ENCODE assay signal across 8 cellular contexts in the genomic region with DNA sequence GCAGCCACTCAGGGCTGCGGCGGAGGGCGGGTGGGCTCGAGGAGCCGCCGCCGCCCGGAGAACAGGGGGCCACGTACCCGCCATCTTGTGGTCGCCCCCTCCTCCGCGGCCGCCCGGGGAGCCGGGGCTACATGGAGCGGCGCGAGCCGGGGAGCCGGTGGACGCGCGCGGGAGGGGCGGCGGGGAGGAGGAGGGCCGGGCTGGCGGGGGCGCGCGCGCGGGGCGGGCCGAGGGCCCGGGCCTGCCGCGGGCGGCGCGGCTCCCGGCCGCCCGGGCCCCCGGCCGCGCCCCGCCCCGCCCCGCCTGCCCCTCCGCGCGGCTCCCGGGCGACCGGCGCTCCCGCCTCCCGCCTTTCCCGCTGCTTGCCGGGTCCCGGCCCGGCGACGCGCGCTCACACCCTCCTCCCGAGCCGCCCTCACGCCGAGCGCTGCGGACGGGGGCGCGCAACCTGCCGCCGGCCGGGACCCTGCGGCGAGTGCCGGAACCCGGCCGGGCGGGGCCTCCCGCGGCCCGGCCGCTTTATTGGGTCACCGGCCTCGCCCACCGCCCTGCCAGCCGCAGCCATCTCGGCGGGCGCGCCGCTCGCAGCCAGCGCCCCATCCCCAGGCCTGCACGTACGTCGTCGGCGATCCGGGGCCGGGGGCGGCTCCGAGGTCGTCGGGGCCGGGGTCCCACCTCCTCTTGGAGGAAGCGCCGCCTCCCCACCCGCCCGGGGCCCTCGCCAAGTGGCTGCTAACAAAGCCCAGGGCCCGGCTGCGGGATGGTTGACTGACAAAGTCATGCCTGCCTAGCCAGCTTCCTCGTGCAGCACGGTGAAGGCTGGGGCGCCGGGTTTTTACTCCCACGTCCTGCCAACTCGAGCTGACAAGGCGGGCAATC. TPM values are rescaled to one million over a fixed set of nuclear protein-coding genes. Genes with fewer than 3 reads are reported as not detected.
DNase-seq lines count a peak whose midpoint lies in the region; ATAC-seq, FAIRE-seq and TF ChIP-seq lines count a peak whose summit lies in the region.

A gene with protein sequence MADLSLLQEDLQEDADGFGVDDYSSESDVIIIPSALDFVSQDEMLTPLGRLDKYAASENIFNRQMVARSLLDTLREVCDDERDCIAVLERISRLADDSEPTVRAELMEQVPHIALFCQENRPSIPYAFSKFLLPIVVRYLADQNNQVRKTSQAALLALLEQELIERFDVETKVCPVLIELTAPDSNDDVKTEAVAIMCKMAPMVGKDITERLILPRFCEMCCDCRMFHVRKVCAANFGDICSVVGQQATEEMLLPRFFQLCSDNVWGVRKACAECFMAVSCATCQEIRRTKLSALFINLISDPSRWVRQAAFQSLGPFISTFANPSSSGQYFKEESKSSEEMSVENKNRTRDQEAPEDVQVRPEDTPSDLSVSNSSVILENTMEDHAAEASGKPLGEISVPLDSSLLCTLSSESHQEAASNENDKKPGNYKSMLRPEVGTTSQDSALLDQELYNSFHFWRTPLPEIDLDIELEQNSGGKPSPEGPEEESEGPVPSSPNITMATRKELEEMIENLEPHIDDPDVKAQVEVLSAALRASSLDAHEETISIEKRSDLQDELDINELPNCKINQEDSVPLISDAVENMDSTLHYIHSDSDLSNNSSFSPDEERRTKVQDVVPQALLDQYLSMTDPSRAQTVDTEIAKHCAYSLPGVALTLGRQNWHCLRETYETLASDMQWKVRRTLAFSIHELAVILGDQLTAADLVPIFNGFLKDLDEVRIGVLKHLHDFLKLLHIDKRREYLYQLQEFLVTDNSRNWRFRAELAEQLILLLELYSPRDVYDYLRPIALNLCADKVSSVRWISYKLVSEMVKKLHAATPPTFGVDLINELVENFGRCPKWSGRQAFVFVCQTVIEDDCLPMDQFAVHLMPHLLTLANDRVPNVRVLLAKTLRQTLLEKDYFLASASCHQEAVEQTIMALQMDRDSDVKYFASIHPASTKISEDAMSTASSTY (minus strand): TSS at position 159 of the 879 bp plus-strand sequence. CDS start 75 bp downstream, at position 84.

- POLR2A ChIA-PET in endothelial cell of umbilical vein (lab: Charles Lee) = interaction anchor here (1.3 kb wide), 1 partner anchor 128 kb away, joined by 3 read pairs; no protein-coding TSS in a partner anchor

- H3K27me3 ChIP-seq in endothelial cell of umbilical vein (ENCODE audit: control insufficient read depth in 2 of 2, insufficient read depth in 2 of 2, low read length in 2 of 2) = no peaks in the 10 kb centered on the region

- H3K9me3 Mint-ChIP-seq in mesothelial cell of epicardium = no peaks in the 10 kb centered on the region

- H3K79me2 ChIP-seq in endothelial cell of umbilical vein (ENCODE audit: control insufficient read depth, insufficient read depth, low read length) = peaks cover 54% of the 10 kb centered on the region

- peak within 1 kb of the TSS; percentile 86 for H3K27ac ChIP-seq in endothelial cell of umbilical vein (ENCODE audit: insufficient read depth, low read depth, low read length)

- H3K4me2 ChIP-seq in endothelial cell of umbilical vein (ENCODE audit: insufficient read depth, low read length) = peak within 1 kb of the TSS; percentile 98

- H2AFZ ChIP-seq in endothelial cell of umbilical vein (ENCODE audit: low read depth, low read length) = peak within 1 kb of the TSS; percentile 65

- peaks cover 2% of the 10 kb centered on the region for H4K20me1 ChIP-seq in endothelial cell of umbilical vein (replicated peaks; ENCODE audit: control insufficient read depth, extremely low read depth, insufficient read depth, low read length)

- intact Hi-C loops in endothelial cell of umbilical vein (cut with micrococcal nuclease) = loop anchor here (1.0 to 10.0 kb wide), 2 partner anchors 29 to 910 kb away; partner anchors contain the start of gene NAPG

- H3K36me3 ChIP-seq in endothelial cell of umbilical vein (ENCODE audit: control insufficient read depth in 2 of 2, extremely low read depth in 1 of 2, insufficient read depth in 2 of 2, low read length in 2 of 2) = peaks cover 6 to 8% of the 10 kb centered on the region in 2 experiments

- peak; percentile 40 to 48 for DNase-seq in AML-193 (lab: John Stamatoyannopoulos, UW)
- DNase-seq in NOMO-1 treated with dmso at 0.1 percent for 144 hours (lab: John Stamatoyannopoulos, UW; ENCODE audit: unreplicated experiment) = peak; percentile 30
- peak; percentile 59 for DNase-seq in activated T-cell treated with anti-CD3 and anti-CD28 coated beads for 1 hour (ENCODE audit: low read depth)
- peak; percentile 79 for DNase-seq in endothelial cell of umbilical vein (ENCODE audit: low read depth, low spot score)
- DNase-seq in mesothelial cell of epicardium (ENCODE audit: low spot score in 2 of 2, unreplicated experiment in 2 of 2) = peak; percentile 65 to 78
- peak; percentile 36 to 48 for DNase-seq in stimulated activated CD8-positive, alpha-beta memory T cell treated with anti-CD3 and anti-CD28 coated beads, Interleukin-15, amount 100 ng/mL, for 4 hours (ENCODE audit: low read depth in 2 of 2)

- peaks cover 51% of the 10 kb centered on the region for H3K4me1 ChIP-seq in endothelial cell of umbilical vein (ENCODE audit: control insufficient read depth, extremely low read depth, insufficient read depth, low read length)

- H3K9me3 ChIP-seq in endothelial cell of umbilical vein (replicated peaks; ENCODE audit: control insufficient read depth, insufficient read depth, low read length) = no peaks in the 10 kb centered on the region

- peak; percentile 44 for FAIRE-seq in endothelial cell of umbilical vein (lab: Jason Lieb, UNC)

- H3K4me1 Mint-ChIP-seq in mesothelial cell of epicardium = peaks cover 31% of the 10 kb centered on the region

- TF ChIP-seq CTCF in endothelial cell of umbilical vein (IDR thresholded peaks at IDR 0.05; ENCODE audit: extremely low read depth in 1 of 2, insufficient read depth in 1 of 2, low read depth in 1 of 2, low read length in 2 of 2) (no peak), mesothelial cell of epicardium (IDR thresholded peaks at IDR 0.05; ENCODE audit: unreplicated experiment) (no peak)

- TF ChIP-seq POLR2A in GM19193 (IDR thresholded peaks at IDR 0.05; ENCODE audit: extremely low read depth, insufficient read depth, insufficient read length) (peak; percentile 67), endothelial cell of umbilical vein (IDR thresholded peaks at IDR 0.05; ENCODE audit: low read depth, low read length) (peak; percentile 59)

- H3K4me3 ChIP-seq in endothelial cell of umbilical vein (replicated peaks in 1 of 3; ENCODE audit: insufficient read depth in 1 of 3, low read depth in 1 of 3, low read length in 3 of 3) = peak within 1 kb of the TSS; percentile 93 to 99 (median 98)

- H3K36me3 Mint-ChIP-seq in mesothelial cell of epicardium = peaks cover 9% of the 10 kb centered on the region

- CTCF ChIA-PET in endothelial cell of umbilical vein (lab: Charles Lee) = interaction anchor here (0.7 to 1.7 kb wide), 5 partner anchors 12 to 47 kb away, joined by 3 to 9 read pairs (median 4); no protein-coding TSS in a partner anchor

- H3K27ac Mint-ChIP-seq in mesothelial cell of epicardium = peak within 1 kb of the TSS; percentile 98

- H3K9me1 ChIP-seq in endothelial cell of umbilical vein (replicated peaks; ENCODE audit: control insufficient read depth, extremely low read depth, insufficient read depth, low read length) = no peaks in the 10 kb centered on the region

- H3K27me3 Mint-ChIP-seq in mesothelial cell of epicardium (ENCODE audit: low read depth) = no peaks in the 10 kb centered on the region

- H3K4me3 Mint-ChIP-seq in mesothelial cell of epicardium = peak within 1 kb of the TSS; percentile 93

- no TSS peak for BruUV-seq in endothelial cell of umbilical vein (replicated peaks; lab: Mats Ljungman, UMichigan)

- ATAC-seq in HG03432 (IDR thresholded peaks at IDR 0.05; ENCODE audit: unreplicated experiment) = peak; percentile 75

- peak within 1 kb of the TSS; percentile 97 for H3K9ac ChIP-seq in endothelial cell of umbilical vein (replicated peaks; ENCODE audit: extremely low read depth, insufficient read depth, low read length)

- dilution Hi-C loops in endothelial cell of umbilical vein (cut with MboI; ENCODE audit: extremely low pct_ligation_motif_present, low sequenced_read_pairs) = no loop called here

TF ChIP-seq in endothelial cell of umbilical vein, 7 proteins besides CTCF, POLR2A, EP300 and RAD21:
- TF ChIP-seq POLR2AphosphoS5 (IDR thresholded peaks at IDR 0.05; ENCODE audit: insufficient read depth, low read depth, low read length) (peak; percentile 73), EZH2 (IDR thresholded peaks at IDR 0.05; ENCODE audit: borderline replicate concordance, low read depth, low read length, severe bottlenecking) (no peak), FOS (IDR thresholded peaks at IDR 0.05; ENCODE audit: borderline replicate concordance, insufficient read depth, low read length) (no peak), MYC (IDR thresholded peaks at IDR 0.05; ENCODE audit: low read depth, low read length) (no peak), JUN (IDR thresholded peaks at IDR 0.05; ENCODE audit: borderline replicate concordance, insufficient read depth, insufficient read length, low read depth) (no peak), MAX (IDR thresholded peaks at IDR 0.05; ENCODE audit: insufficient read depth, insufficient read length) (peak; percentile 25), GATA2 (IDR thresholded peaks at IDR 0.05; ENCODE audit: insufficient read depth, insufficient read length, low read depth, low read length) (no peak)

RNA-seq across cellular contexts. Expression of the gene that starts here (rescaled TPM):
- total RNA-seq in endothelial cell of umbilical vein (152 and 168 TPM in 2 replicates), mesothelial cell of epicardium (112 to 116 TPM (median 115 TPM) in 3 replicates)
- polyA plus RNA-seq in endothelial cell of umbilical vein = 121 and 138 TPM in 2 replicates
- 114 and 133 TPM in 2 replicates for polyA plus RNA-seq in endothelial cell of umbilical vein (2011; cell fraction: cytosol; rRNA removed)
- polyA plus RNA-seq in endothelial cell of umbilical vein (2011; cell fraction: nucleus; rRNA removed) = 274 and 307 TPM in 2 replicates
- polyA plus RNA-seq in endothelial cell of umbilical vein (2012) = 89.0 and 107 TPM in 2 replicates
- 251 and 272 TPM in 2 replicates for polyA minus RNA-seq in endothelial cell of umbilical vein
- 44.9 TPM for polyA minus RNA-seq in endothelial cell of umbilical vein (2011; cell fraction: cytosol; rRNA and poly(A)+ RNA removed)
- 138 and 202 TPM in 2 replicates for polyA minus RNA-seq in endothelial cell of umbilical vein (2011; cell fraction: nucleus; rRNA and poly(A)+ RNA removed)

Comparison
In these comparisons a context has a peak if more than half of its experiments do, and no peak if none do; other contexts are left out.
1. Peak in every context shown above with its lines: DNase-seq, ATAC-seq, H3K4me3 ChIP-seq and H3K27ac ChIP-seq.